ENCODE assay signal across 32 cellular contexts in the genomic region with DNA sequence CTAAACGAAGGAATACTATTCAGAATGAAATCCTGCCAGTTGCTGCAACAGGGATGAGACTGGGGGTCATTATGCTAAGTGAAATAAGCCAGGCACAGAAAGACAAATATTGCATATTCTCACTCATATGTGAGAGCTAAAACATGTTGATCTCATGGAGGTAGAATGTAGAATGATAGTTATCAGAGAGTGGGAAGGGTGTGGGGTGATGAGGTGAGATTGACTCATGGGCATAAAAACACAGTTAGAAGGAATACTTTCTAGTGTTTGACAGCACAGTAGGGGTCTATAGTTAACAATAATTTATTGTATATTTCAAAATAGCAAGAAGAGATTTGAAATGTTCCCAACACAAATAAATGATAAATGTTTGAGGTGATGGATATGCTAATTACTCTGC. TPM values are rescaled to one million over a fixed set of nuclear protein-coding genes. Genes with fewer than 3 reads are reported as not detected.
"Had no signal": no experiment of that assay in that cellular context is flagged by ENCODE, and none has a peak within 500 bp of the region (broad histone marks: within the 10 kb centered on the region; RNA-seq: fewer than 3 reads in every experiment).

No MANE protein-coding gene starts in this region.

- H3K36me3 ChIP-seq: stomach, suprapubic skin, thoracic aorta, thyroid gland, tibial artery, tibial nerve, transverse colon, upper lobe of left lung, upper lobe of right lung, uterus, vagina had no signal

- H3K4me3 ChIP-seq: stomach, suprapubic skin, testis, thoracic aorta, thyroid gland, tibial artery, tibial nerve, transverse colon, upper lobe of left lung, upper lobe of right lung, uterus, vagina had no signal

- H3K27me3 ChIP-seq: stomach, testis, thyroid gland, tibial artery, tibial nerve, upper lobe of left lung, upper lobe of right lung, vagina had no signal

- H3K27ac ChIP-seq: stomach, suprapubic skin, testis, thoracic aorta, thyroid gland, tibial artery, tibial nerve, transverse colon, upper lobe of left lung, upper lobe of right lung, uterus, vagina had no signal

- H3K36me3 Mint-ChIP-seq: stimulated activated effector memory CD8-positive, alpha-beta T cell treated with anti-CD3 and anti-CD28 coated beads, Interleukin-12 subunit alpha, Interleukin-12 subunit beta, amount 100 ng/mL, for 72 hours; stimulated activated memory B cell treated with anti-CD40 and anti-IgM and Interleukin-4, amounts not matched to agents 10 μg/mL and 1 μg/mL and 100 μg/mL, for 72 hours; type B pancreatic cell had no signal

- H3K9me3 ChIP-seq: suprapubic skin, testis, thoracic aorta, thyroid gland, tibial artery, transverse colon, upper lobe of left lung, upper lobe of right lung, uterus, vagina had no signal

- ATAC-seq: stimulated activated effector memory CD8-positive, alpha-beta T cell treated with anti-CD3 and anti-CD28 coated beads, Interleukin-12 subunit alpha, Interleukin-12 subunit beta, amount 100 ng/mL, for 72 hours; stimulated activated memory B cell treated with anti-CD40 and anti-IgM and Interleukin-4, amounts not matched to agents 10 μg/mL and 1 μg/mL and 100 μg/mL, for 72 hours; stimulated activated naive B cell treated with anti-CD40 and anti-IgM and Interleukin-4, amounts not matched to agents 10 μg/mL and 1 μg/mL and 100 μg/mL, for 72 hours; stimulated activated naive CD8-positive, alpha-beta T cell treated with anti-CD3 and anti-CD28 coated beads, Interleukin-15, amount 100 ng/mL, for 72 hours; stimulated activated naive CD8-positive, alpha-beta T cell treated with anti-CD3 and anti-CD28 coated beads, Interleukin-15, Interleukin-2, amounts not matched to agents 100 U/mL and 50 U/mL, for 24 hours; upper lobe of right lung had no signal

- DNase-seq: stimulated activated CD4-positive, alpha-beta T cell treated with anti-CD3 and anti-CD28 coated beads, Interleukin-2, amount 100 ng/mL, for 48 hours; stimulated activated CD4-positive, alpha-beta T cell treated with anti-CD3 and anti-CD28 coated beads, Interleukin-4, amount 100 ng/mL, for 1 hour; stimulated activated CD4-positive, alpha-beta T cell treated with anti-CD3 and anti-CD28 coated beads, Interleukin-4, amount 100 ng/mL, for 24 hours; stimulated activated CD4-positive, alpha-beta T cell treated with anti-CD3 and anti-CD28 coated beads, Interleukin-4, amount 100 ng/mL, for 4 hours; stimulated activated CD8-positive, alpha-beta memory T cell treated with anti-CD3 and anti-CD28 coated beads, Interleukin-4, amount 100 ng/mL, for 48 hours; stimulated activated naive B cell treated with anti-CD40 and anti-IgM and Interleukin-4, amounts not matched to agents 10 μg/mL and 1 μg/mL and 100 μg/mL, for 72 hours; stimulated activated naive CD4-positive, alpha-beta T cell; stimulated activated naive CD4-positive, alpha-beta T cell treated with Interleukin-2 at 50 U/mL for 16 hours; stimulated activated naive CD8-positive, alpha-beta T cell treated with anti-CD3 and anti-CD28 coated beads, Interleukin-15, amount 100 ng/mL, for 72 hours; stimulated activated naive CD8-positive, alpha-beta T cell treated with anti-CD3 and anti-CD28 coated beads, Interleukin-15, Interleukin-2, amounts not matched to agents 100 U/mL and 50 U/mL, for 24 hours; stomach; substantia nigra; testis; thyroid gland; tibial artery; transverse colon; upper lobe of left lung; upper lobe of right lung; uterus had no signal

- H3K4me1 ChIP-seq: stomach, suprapubic skin, testis, thyroid gland, tibial artery, tibial nerve, transverse colon, upper lobe of left lung, upper lobe of right lung, uterus, vagina had no signal

- H3K27ac Mint-ChIP-seq: stimulated activated effector memory CD8-positive, alpha-beta T cell treated with anti-CD3 and anti-CD28 coated beads, Interleukin-12 subunit alpha, Interleukin-12 subunit beta, amount 100 ng/mL, for 72 hours; stimulated activated memory B cell treated with anti-CD40 and anti-IgM and Interleukin-4, amounts not matched to agents 10 μg/mL and 1 μg/mL and 100 μg/mL, for 72 hours; stimulated activated naive B cell treated with anti-CD40 and anti-IgM and Interleukin-4, amounts not matched to agents 10 μg/mL and 1 μg/mL and 100 μg/mL, for 72 hours; stimulated activated naive CD8-positive, alpha-beta T cell treated with anti-CD3 and anti-CD28 coated beads, Interleukin-15, amount 100 ng/mL, for 72 hours; stimulated activated naive CD8-positive, alpha-beta T cell treated with anti-CD3 and anti-CD28 coated beads, Interleukin-15, Interleukin-2, amounts not matched to agents 100 ng/mL and 50 ng/mL, for 24 hours; type B pancreatic cell had no signal

RNA-seq across cellular contexts. Expression of a gene that starts 7.8 kb away (rescaled TPM):
- total RNA-seq: stomach, subcutaneous adipose tissue, suprapubic skin, temporal lobe, testis, thoracic aorta, thyroid gland, tibial nerve, transverse colon, upper lobe of left lung, upper lobe of right lung, ureter, urinary bladder, uterus, vagina had no signal
- polyA plus RNA-seq: stomach, thymus, urinary bladder had no signal

RNA-seq across cellular contexts. Expression of a gene that starts 46.2 kb away (rescaled TPM):
- total RNA-seq: subcutaneous adipose tissue, thoracic aorta, tibial nerve, transverse colon, upper lobe of left lung, upper lobe of right lung, urinary bladder, vagina had no signal
- polyA plus RNA-seq: stomach, urinary bladder had no signal

RNA-seq across cellular contexts. Expression of a gene that starts 47.6 kb away (rescaled TPM):
- total RNA-seq: stomach, subcutaneous adipose tissue, suprapubic skin, temporal lobe, thoracic aorta, thyroid gland, tibial nerve, transverse colon, upper lobe of left lung, upper lobe of right lung, ureter, urinary bladder, uterus, vagina had no signal
- polyA plus RNA-seq: stomach, thymus, urinary bladder had no signal
